ENCODE assay signal across 16 cellular contexts in genomic region chr2:134593500-134593899, GRCh38.
DNase-seq lines count a peak whose midpoint lies in the region; ATAC-seq and TF ChIP-seq lines count a peak whose summit lies in the region.
"Had no signal": no experiment of that assay in that cellular context is flagged by ENCODE, and none has a peak within 500 bp of the region (broad histone marks: within the 10 kb centered on the region; RNA-seq: fewer than 3 reads in every experiment).

No MANE protein-coding gene starts in this region.

- H2AK5ac ChIP-seq in H9 (ENCODE audit: insufficient read length, low read length) (no peak overlapping the region), neuronal stem cell (ENCODE audit: low read depth, low read length) (no peak overlapping the region)

- H2BK12ac ChIP-seq in H9 (ENCODE audit: insufficient read length, low read depth, low read length) = no peak overlapping the region
- no peak overlapping the region for H2BK12ac ChIP-seq in neuronal stem cell (ENCODE audit: low read length)

- H3K27me3 ChIP-seq in H9 (ENCODE audit: insufficient read depth, low read length) (no peaks in the 10 kb centered on the region), neuronal stem cell (ENCODE audit: control insufficient read depth in 3 of 3, insufficient read depth in 3 of 3, low read depth in 1 of 3, low read length in 3 of 3) (no peaks in the 10 kb centered on the region)
- H3K27me3 ChIP-seq: BLaER1 had no signal

- no peaks in the 10 kb centered on the region for H4K20me1 ChIP-seq in H9 (ENCODE audit: control insufficient read depth, insufficient read depth, insufficient read length)
- H4K20me1 ChIP-seq: BLaER1 had no signal

- H2BK120ac ChIP-seq in H9 (ENCODE audit: low read depth, low read length, poor library complexity, severe bottlenecking) (no peak overlapping the region), neuronal stem cell (ENCODE audit: low read depth, low read length) (no peak overlapping the region)

- H3K14ac ChIP-seq in H9 (ENCODE audit: insufficient read depth, low read length) = no peak overlapping the region
- peak overlapping the region; percentile 38 for H3K14ac ChIP-seq in neuronal stem cell (ENCODE audit: low read length)

- H2AFZ ChIP-seq in H9 (ENCODE audit: low read length) (no peak overlapping the region), neuronal stem cell (ENCODE audit: low read length) (peak overlapping the region; percentile 51)

- no CpG with 5 or more reads among the region's 9 CpGs for WGBS in H9 (ENCODE audit: extremely low coverage, insufficient read length, low lambda C conversion rate)
- no CpG with 5 or more reads among the region's 9 CpGs for WGBS in neuronal stem cell (ENCODE audit: extremely low coverage in 2 of 2, insufficient read length in 2 of 2, insufficient replicate concordance in 1 of 2), 2 donors

- no peak overlapping the region for H4K5ac ChIP-seq in H9 (ENCODE audit: insufficient read length, low read depth, low read length)

- no peak for DNase-seq in H9
- no peak for DNase-seq in epithelial cell of proximal tubule (ENCODE audit: low read depth)
- DNase-seq in neuronal stem cell (ENCODE audit: low spot score) = no peak
- DNase-seq in retina = peak; percentile 34
- DNase-seq in activated T-cell treated with anti-CD3 and anti-CD28 coated beads, Interleukin-2, amount 50 U/mL, for 48 hours = no peak
- DNase-seq: 8988T; CD4-positive, alpha-beta memory T cell; DMS79 treated with DMSO at 0.1 percent for 48 hours; GF-D8; GOT3; H7 had no signal

- H3T11ph ChIP-seq in H9 (ENCODE audit: low read length) = no peak overlapping the region

- H3K27ac ChIP-seq in H9 (ENCODE audit: insufficient read length, low read depth, low read length) (no peak overlapping the region), neuronal stem cell (replicated peaks; ENCODE audit: low read length) (no peak overlapping the region)
- H3K27ac ChIP-seq: BLaER1, HL-60 had no signal

- H3K23ac ChIP-seq in H9 (ENCODE audit: insufficient read length, low read depth, low read length) (no peak overlapping the region), neuronal stem cell (ENCODE audit: low read depth, low read length, poor library complexity) (no peak overlapping the region)

- H4K91ac ChIP-seq in H9 (ENCODE audit: insufficient read length, low read depth, low read length) (no peak overlapping the region), neuronal stem cell (ENCODE audit: low read depth, low read length, poor library complexity) (no peak overlapping the region)

- no peaks in the 10 kb centered on the region for H3K23me2 ChIP-seq in H9 (ENCODE audit: insufficient read length, low read depth, low read length, poor library complexity, severe bottlenecking)

- no peak for ATAC-seq in HG03135 (IDR thresholded peaks at IDR 0.05; ENCODE audit: unreplicated experiment)
- ATAC-seq in HG03432 (IDR thresholded peaks at IDR 0.05; ENCODE audit: unreplicated experiment) = no peak

- TF ChIP-seq CTCF in H9 (conservative IDR thresholded peaks at IDR 0.05) (no peak), epithelial cell of proximal tubule (conservative IDR thresholded peaks at IDR 0.05; ENCODE audit: low read depth, low read length) (no peak)

- H3K4me1 ChIP-seq in H9 (ENCODE audit: insufficient read depth, low read length) = no peaks in the 10 kb centered on the region; the same call in 1 of the 2 replicates
- peaks cover 0 to 12% of the 10 kb centered on the region in 2 donors for H3K4me1 ChIP-seq in neuronal stem cell (ENCODE audit: control insufficient read depth in 2 of 2, insufficient read depth in 1 of 2, low read depth in 1 of 2, low read length in 2 of 2)
- H3K4me1 ChIP-seq: BLaER1 had no signal

- H2BK15ac ChIP-seq in H9 (ENCODE audit: low read depth, low read length) = no peak overlapping the region
- no peak overlapping the region for H2BK15ac ChIP-seq in neuronal stem cell (ENCODE audit: low read length)

- no peaks in the 10 kb centered on the region for H3K79me2 ChIP-seq in H9 (ENCODE audit: insufficient read depth, low read length)

- H3K4me3 Mint-ChIP-seq in H9 = no peak overlapping the region
- H3K4me3 Mint-ChIP-seq: CD14-positive monocyte; CD4-positive, alpha-beta memory T cell had no signal

- H3K9me3 Mint-ChIP-seq in H9 = peaks cover 29 to 36% of the 10 kb centered on the region in 2 experiments

- peak overlapping the region in 2 of 3 experiments; percentile 21 to 37; a peak in 3 of 7 replicates for H3K27ac Mint-ChIP-seq in H9
- H3K27ac Mint-ChIP-seq: CD14-positive monocyte; CD4-positive, alpha-beta memory T cell had no signal

- H3K4me2 ChIP-seq in H9 (ENCODE audit: insufficient read depth, insufficient read length, low read length) (no peak overlapping the region), neuronal stem cell (ENCODE audit: insufficient read depth, low read length, poor library complexity, severe bottlenecking) (no peak overlapping the region)
- H3K4me2 ChIP-seq: BLaER1 had no signal

- H3K9me3 ChIP-seq in H9 (ENCODE audit: control insufficient read depth, low read depth, low read length) (peaks cover 13% of the 10 kb centered on the region), neuronal stem cell (replicated peaks in 1 of 2; ENCODE audit: control insufficient read depth in 2 of 2, insufficient read depth in 1 of 2, low read depth in 1 of 2, low read length in 2 of 2) (peaks cover 8 to 10% of the 10 kb centered on the region in 2 donors)

- H3K9ac ChIP-seq in H9 (ENCODE audit: extremely low read depth, insufficient read length, low read length) (no peak overlapping the region), neuronal stem cell (ENCODE audit: low read depth, low read length, poor library complexity) (no peak overlapping the region)
- H3K9ac ChIP-seq: BLaER1 had no signal

- no peak overlapping the region for H3K18ac ChIP-seq in H9 (ENCODE audit: insufficient read length, low read depth, low read length)
- H3K18ac ChIP-seq in neuronal stem cell (ENCODE audit: low read length) = no peak overlapping the region

- H2BK20ac ChIP-seq in H9 (ENCODE audit: low read depth, low read length, poor library complexity, severe bottlenecking) = no peak overlapping the region

- no peaks in the 10 kb centered on the region for H3K36me3 ChIP-seq in neuronal stem cell (replicated peaks in 1 of 2; ENCODE audit: control insufficient read depth in 2 of 2, insufficient read depth in 2 of 2, low read length in 2 of 2)
- H3K36me3 ChIP-seq: BLaER1 had no signal

- H3K4ac ChIP-seq in H9 (ENCODE audit: low read depth, low read length) = no peak overlapping the region
- no peak overlapping the region for H3K4ac ChIP-seq in neuronal stem cell (ENCODE audit: low read length)

- no peak overlapping the region for H3K56ac ChIP-seq in H9 (ENCODE audit: insufficient read length, low read depth, low read length)

- H3K36me3 Mint-ChIP-seq in H9 (ENCODE audit: insufficient read depth in 1 of 3, low read depth in 3 of 3) = peaks cover 18 to 32% (median 29%) of the 10 kb centered on the region in 3 experiments

- H3K4me3 ChIP-seq in epithelial cell of proximal tubule (ENCODE audit: low read depth, low read length) (peak overlapping the region; percentile 16), neuronal stem cell (ENCODE audit: low read length in 2 of 2) (no peak overlapping the region)
- H3K4me3 ChIP-seq: BLaER1 had no signal

- H3K79me1 ChIP-seq in H9 (ENCODE audit: insufficient read depth, low read depth, low read length, poor library complexity, severe bottlenecking) = no peaks in the 10 kb centered on the region
- H3K79me1 ChIP-seq in neuronal stem cell (ENCODE audit: low read depth, low read length) = no peaks in the 10 kb centered on the region

- H2BK5ac ChIP-seq in H9 (ENCODE audit: insufficient read length, low read length) (no peak overlapping the region), neuronal stem cell (ENCODE audit: low read length) (no peak overlapping the region)

- peaks cover 4% of the 10 kb centered on the region; the same call in 1 of the 2 replicates for H3K27me3 Mint-ChIP-seq in H9 (ENCODE audit: low read depth)

- H4K8ac ChIP-seq in H9 (replicated peaks; ENCODE audit: insufficient read length, low read depth, low read length) = no peak overlapping the region
- H4K8ac ChIP-seq in neuronal stem cell (ENCODE audit: low read depth, low read length) = no peak overlapping the region

- peaks cover 23 to 25% of the 10 kb centered on the region in 2 experiments for H3K4me1 Mint-ChIP-seq in H9
- H3K4me1 Mint-ChIP-seq: CD14-positive monocyte; CD4-positive, alpha-beta memory T cell had no signal
